Comparison of ENCODE assay signal across 20 cellular contexts in the genomic region with DNA sequence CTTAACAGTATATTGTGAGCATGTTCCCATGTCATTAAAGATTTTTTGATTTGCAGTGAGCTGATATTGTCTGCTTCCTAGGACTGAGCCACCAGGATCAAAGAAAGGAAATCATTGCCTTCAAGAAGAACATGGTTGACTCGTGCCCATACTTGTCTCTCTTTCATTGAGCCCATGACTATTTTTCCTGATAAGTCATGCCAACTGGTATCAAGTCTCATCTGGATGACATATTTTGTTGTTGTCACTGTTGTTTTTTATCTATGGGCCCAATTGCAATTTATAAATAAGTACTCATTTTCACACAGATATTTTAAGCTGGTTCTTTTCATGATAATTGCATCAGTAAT. TPM values are rescaled to one million over a fixed set of nuclear protein-coding genes. Genes with fewer than 3 reads are reported as not detected.
DNase-seq lines count a peak whose midpoint lies in the region; ATAC-seq, FAIRE-seq and TF ChIP-seq lines count a peak whose summit lies in the region.
"Had no signal": no experiment of that assay in that cellular context is flagged by ENCODE, and none has a peak within 500 bp of the region (broad histone marks: within the 10 kb centered on the region; RNA-seq: fewer than 3 reads in every experiment).

No MANE protein-coding gene starts in this region.

- peak overlapping the region; percentile 25 to 88 (median 84) for H3K4me3 Mint-ChIP-seq in IgD-negative memory B cell

- peak overlapping the region; percentile 95 to 97 (median 96) for H3K27ac Mint-ChIP-seq in IgD-negative memory B cell

- TF ChIP-seq POLR2A in GM12878 (IDR thresholded peaks at IDR 0.05; ENCODE audit: low read depth, low read length), result 0 out of 2 replicates have a peak, but pooled peaks have one; percentile 11

- no peaks in the 10 kb centered on the region for H3K9me3 Mint-ChIP-seq in IgD-negative memory B cell
- H3K9me3 Mint-ChIP-seq: central memory CD8-positive, alpha-beta T cell had no signal

- H3K79me2 ChIP-seq in GM12878 (ENCODE audit: control insufficient read depth, insufficient read depth, low read length) (peaks cover 47% of the 10 kb centered on the region), osteoblast (ENCODE audit: insufficient read depth, low read length) (no peaks in the 10 kb centered on the region)

- TF ChIP-seq CTCF in GM12878 (IDR thresholded peaks at IDR 0.05 in 2 of 3, conservative IDR thresholded peaks at IDR 0.05 in 1 of 3; ENCODE audit: control insufficient read depth in 2 of 3, extremely low read depth in 1 of 3, insufficient read depth in 1 of 3, low read depth in 3 of 3, low read length in 3 of 3), result no peak
- no peak for TF ChIP-seq CTCF in osteoblast (IDR thresholded peaks at IDR 0.05; ENCODE audit: extremely low read depth, low read depth, low read length)

- intact Hi-C loops in GM12878 (cut with micrococcal nuclease; ENCODE audit: unreplicated experiment), result loop anchor here (1.0 to 2.0 kb wide), 2 partner anchors 14 to 119 kb away; no protein-coding TSS in a partner anchor

- 0 out of 4 replicates have a peak, but pooled peaks of 1 of the 2 experiments have one; percentile 3 for TF ChIP-seq EP300 in GM12878 (IDR thresholded peaks at IDR 0.05; ENCODE audit: borderline replicate concordance in 1 of 2, control insufficient read depth in 1 of 2, low read depth in 2 of 2, low read length in 2 of 2)

- SMC1A ChIA-PET in GM12878 (lab: Charles Lee; ENCODE audit: uncharacterized antibody, unreplicated experiment), result interaction anchor here (1.0 to 20.3 kb wide), 14 partner anchors 8 to 532 kb away, joined by 3 to 374 read pairs (median 14); a partner anchor contains a TSS

- RAD21 ChIA-PET in GM12878 (lab: Charles Lee; ENCODE audit: unreplicated experiment), result interaction anchor here (1.0 to 18.0 kb wide), 14 partner anchors 10 to 486 kb away, joined by 3 to 356 read pairs (median 22); a partner anchor contains a TSS

- no peaks in the 10 kb centered on the region for H3K36me3 ChIP-seq in BLaER1 treated with 17β-estradiol and CSF1 and Interleukin-3, amounts not matched to agents 10 nM and 100 nM
- no peaks in the 10 kb centered on the region for H3K36me3 ChIP-seq in GM12878 (ENCODE audit: control insufficient read depth in 2 of 2, insufficient read depth in 2 of 2, low read length in 1 of 2)
- no peaks in the 10 kb centered on the region for H3K36me3 ChIP-seq in osteoblast (ENCODE audit: insufficient read depth, low read length)

- peaks cover 52 to 72% (median 62%) of the 10 kb centered on the region in 10 experiments for H3K4me1 ChIP-seq in BLaER1 treated with 17β-estradiol and CSF1 and Interleukin-3, amounts not matched to agents 10 nM and 100 nM
- H3K4me1 ChIP-seq in GM12878 (ENCODE audit: control insufficient read depth, insufficient read depth, low read length) (peaks cover 45% of the 10 kb centered on the region), osteoblast (ENCODE audit: insufficient read depth, low read length) (peaks cover 28% of the 10 kb centered on the region)
- H3K4me1 ChIP-seq: testis had no signal

- no peaks in the 10 kb centered on the region for H4K20me1 ChIP-seq in BLaER1 treated with 17β-estradiol and CSF1 and Interleukin-3, amounts not matched to agents 10 nM and 100 nM
- H4K20me1 ChIP-seq in GM12878 (ENCODE audit: control insufficient read depth, insufficient read depth), result no peaks in the 10 kb centered on the region
- H4K20me1 ChIP-seq in osteoblast (ENCODE audit: insufficient read depth, low read length), result no peaks in the 10 kb centered on the region

- TF ChIP-seq RAD21 in GM12878 (IDR thresholded peaks at IDR 0.05; ENCODE audit: insufficient read depth, low read depth, low read length), result no peak

- TSS peak; percentile 65 for BruUV-seq in GM12878 (replicated peaks; lab: Mats Ljungman, UMichigan)

- H3K4me3 ChIP-seq in BLaER1 treated with 17β-estradiol and CSF1 and Interleukin-3, amounts not matched to agents 10 nM and 100 nM, result no peak overlapping the region
- H3K4me3 ChIP-seq in GM12878, result no peak overlapping the region
- no peak overlapping the region for H3K4me3 ChIP-seq in osteoblast (ENCODE audit: insufficient read depth, low read length)
- H3K4me3 ChIP-seq: testis had no signal

- peak overlapping the region in 9 of 11 experiments; percentile 72 to 91 (median 83); a peak in 18 of 22 replicates for H3K27ac ChIP-seq in BLaER1 treated with 17β-estradiol and CSF1 and Interleukin-3, amounts not matched to agents 10 nM and 100 nM
- peak overlapping the region; percentile 89 for H3K27ac ChIP-seq in GM12878 (ENCODE audit: control insufficient read depth, insufficient read depth)
- H3K27ac ChIP-seq in osteoblast (ENCODE audit: low read depth, low read length), result peak overlapping the region; percentile 75
- H3K27ac ChIP-seq: testis had no signal

- CTCF ChIA-PET in GM12878 (lab: Yijun Ruan, JAX), result interaction anchor here (0.8 to 11.5 kb wide), 12 partner anchors 8 to 577 kb away, joined by 3 to 121 read pairs (median 10); no protein-coding TSS in a partner anchor

- in situ Hi-C loops in GM12878 (cut with MboI), result loop anchor here (25.0 kb wide), 1 partner anchor 1374 kb away; a partner anchor contains a TSS

- no peaks in the 10 kb centered on the region for H3K27me3 Mint-ChIP-seq in IgD-negative memory B cell
- H3K27me3 Mint-ChIP-seq: central memory CD8-positive, alpha-beta T cell had no signal

- H3K9ac ChIP-seq in BLaER1 treated with 17β-estradiol and CSF1 and Interleukin-3, amounts not matched to agents 10 nM and 100 nM, result peak overlapping the region in 9 of 11 experiments; percentile 59 to 76 (median 67); a peak in 14 of 22 replicates
- H3K9ac ChIP-seq in GM12878 (ENCODE audit: control insufficient read depth, insufficient read depth, low read length), result peak overlapping the region; percentile 57

- DNase-seq in GM12878 (ENCODE audit: low read depth, low spot score) (no peak), osteoblast (ENCODE audit: insufficient read length, low spot score, missing footprints) (no peak), SW 1271 (lab: John Stamatoyannopoulos, UW) (no peak)
- DNase-seq: activated CD4-positive, alpha-beta T cell treated with anti-CD3 and anti-CD28 coated beads, Interleukin-2, amount 50 U/mL, for 1 hour; activated naive CD4-positive, alpha-beta T cell; GDM1; glutamatergic neuron; MM.1S; NCI-H187; NCI-H446; RPMI8226; T-helper 1 cell; testis had no signal

- H3K4me2 ChIP-seq in BLaER1 treated with 17β-estradiol and CSF1 and Interleukin-3, amounts not matched to agents 10 nM and 100 nM, result peak overlapping the region; percentile 68 to 89 (median 74)
- H3K4me2 ChIP-seq in GM12878 (ENCODE audit: control insufficient read depth, insufficient read depth) (peak overlapping the region; percentile 84; the same call in 1 of the 2 replicates), osteoblast (ENCODE audit: insufficient read depth, low read length) (no peak overlapping the region)

- no peaks in the 10 kb centered on the region for H3K36me3 Mint-ChIP-seq in IgD-negative memory B cell

- peaks cover 51 to 62% (median 55%) of the 10 kb centered on the region in 3 donors for H3K4me1 Mint-ChIP-seq in IgD-negative memory B cell

- no peaks in the 10 kb centered on the region for H3K9me3 ChIP-seq in BLaER1 treated with 17β-estradiol and CSF1 and Interleukin-3, amounts not matched to agents 10 nM and 100 nM (replicated peaks in 1 of 11)
- H3K9me3 ChIP-seq in GM12878 (replicated peaks; ENCODE audit: control insufficient read depth, insufficient read depth, low read length) (no peaks in the 10 kb centered on the region), osteoblast (ENCODE audit: low read depth, low read length) (no peaks in the 10 kb centered on the region)
- H3K9me3 ChIP-seq: testis had no signal

- ATAC-seq in GM12878 (peak; percentile 1; the same call in 1 of the 3 replicates), GM19035 (IDR thresholded peaks at IDR 0.05; ENCODE audit: unreplicated experiment) (no peak), HG02973 (IDR thresholded peaks at IDR 0.05; ENCODE audit: unreplicated experiment) (no peak)

- no peak overlapping the region for H2AFZ ChIP-seq in GM12878 (ENCODE audit: control insufficient read depth, low read depth, low read length)
- H2AFZ ChIP-seq in osteoblast (ENCODE audit: low read length), result no peak overlapping the region

- no peak for FAIRE-seq in GM12878 (lab: Jason Lieb, UNC)
- FAIRE-seq: H54 had no signal

- H3K27me3 ChIP-seq in BLaER1 treated with 17β-estradiol and CSF1 and Interleukin-3, amounts not matched to agents 10 nM and 100 nM, result no peaks in the 10 kb centered on the region
- no peaks in the 10 kb centered on the region for H3K27me3 ChIP-seq in GM12878 (replicated peaks in 1 of 2; ENCODE audit: control insufficient read depth in 2 of 2, insufficient read depth in 2 of 2, low read length in 1 of 2)
- H3K27me3 ChIP-seq in osteoblast (ENCODE audit: insufficient read depth, low read length), result no peaks in the 10 kb centered on the region
- H3K27me3 ChIP-seq: testis had no signal

- POLR2A ChIA-PET in GM12878 (lab: Charles Lee), result interaction anchor here (0.9 to 7.3 kb wide), 14 partner anchors 11 to 130 kb away, joined by 3 to 102 read pairs (median 12); a partner anchor contains a TSS

- WGBS in GM12878 (ENCODE audit: insufficient coverage, insufficient replicate concordance, low lambda C conversion rate, missing lambda C conversion rate), result 0% methylated on average over 1 of the region's 1 CpG

RNA-seq across cellular contexts. Expression of a gene that starts 10.2 kb away (rescaled TPM):
- polyA plus RNA-seq in IgD-negative memory B cell (255 TPM), GM12878 (2011; rRNA removed) (120 and 128 TPM in 2 replicates), GM12878 (2014; fragmentation: Illumina TruSeq; extraction: Trizol) (51.9 and 67.1 TPM in 2 replicates), GM12878 (2014; fragmentation: Nextera tagmentation; extraction: Ambion mirVana) (10 to 100 TPM; 48.9 to 78.4 TPM), GM12878 (2014; rRNA removed) (48.4 and 49.5 TPM in 2 replicates), GM12878 (2016; fragmentation: Nextera tagmentation; extraction: Ambion mirVana) (10 to 100 TPM; 63.8 to 64.4 TPM)
- total RNA-seq in GM12878 (2013; cell fraction: nucleolus; rRNA removed), result 89.6 and 93.8 TPM in 2 replicates
- total RNA-seq in GM12878 (2014; rRNA removed) (47.2 and 49.3 TPM in 2 replicates), GM12878 (2014; rRNA removed; fragmentation: Illumina TruSeq; extraction: Trizol) (46.5 and 48.1 TPM in 2 replicates), GM12878 (2021) (64.5 and 65.7 TPM in 2 replicates), osteoblast (under 0.01 TPM in 1 of 2 replicates, not detected in the other)
- polyA plus RNA-seq in GM12878 (2011; ENCODE audit: low read depth), result 44.8 TPM
- 117 and 119 TPM in 2 replicates for polyA plus RNA-seq in GM12878 (2011; cell fraction: cytosol; rRNA removed)
- 75.7 and 87.1 TPM in 2 replicates for polyA plus RNA-seq in GM12878 (2011; cell fraction: nucleus; rRNA removed)
- 56.8 and 82.4 TPM in 2 replicates for polyA plus RNA-seq in GM12878 (2012)
- 176 and 260 TPM in 2 replicates for polyA minus RNA-seq in GM12878 (2011; rRNA and poly(A)+ RNA removed)
- 56.8 and 63.4 TPM in 2 replicates for polyA minus RNA-seq in GM12878 (2011; cell fraction: cytosol; rRNA and poly(A)+ RNA removed)
- polyA minus RNA-seq in GM12878 (2011; cell fraction: nucleus; rRNA and poly(A)+ RNA removed), result 91.3 and 105 TPM in 2 replicates
- total RNA-seq: renal cortical epithelial cell had no signal

Comparison
In these comparisons a context has a peak if more than half of its experiments do, and no peak if none do; other contexts are left out.
1. RNA of a gene that starts 10.2 kb away (total RNA-seq): 46.5 to 93.8 TPM in GM12878; under 0.01 TPM in osteoblast; every median in the first group is over 10 times any median in the second.
2. Peak in every context shown above with its lines, with median percentiles within 50 percentile points of each other: H3K27ac ChIP-seq.